Comparison of ENCODE assay signal across 9 cellular contexts in the genomic region with DNA sequence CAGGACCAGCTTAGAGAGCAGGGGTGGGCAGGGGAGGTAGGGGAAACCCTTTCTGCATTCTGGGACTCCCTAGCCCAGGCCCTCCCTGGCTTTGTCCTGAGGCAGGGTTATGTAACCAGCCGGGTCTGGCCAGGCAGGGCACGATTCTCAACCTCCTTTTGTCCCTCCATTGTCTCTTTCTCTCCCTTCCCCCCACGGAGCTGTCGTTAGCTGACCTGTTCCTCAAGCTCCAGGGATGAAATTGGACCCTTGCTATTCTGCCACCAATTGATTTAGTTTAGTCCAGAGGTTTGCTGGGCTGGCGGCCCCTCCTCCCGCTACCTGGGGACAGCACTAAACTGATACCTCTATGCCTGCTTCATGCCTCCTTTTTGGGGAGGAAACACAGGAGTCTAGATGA. TPM values are rescaled to one million over a fixed set of nuclear protein-coding genes. Genes with fewer than 3 reads are reported as not detected.
DNase-seq lines count a peak whose midpoint lies in the region; ATAC-seq and TF ChIP-seq lines count a peak whose summit lies in the region.
"Had no signal": no experiment of that assay in that cellular context is flagged by ENCODE, and none has a peak within 500 bp of the region (broad histone marks: within the 10 kb centered on the region; RNA-seq: fewer than 3 reads in every experiment).

No MANE protein-coding gene starts in this region.

- H3K9ac ChIP-seq in BLaER1 = no peak overlapping the region

- H3K27me3 Mint-ChIP-seq in WTC11 (ENCODE audit: low read depth) = no peaks in the 10 kb centered on the region

- H3K27ac ChIP-seq in BLaER1 = no peak overlapping the region
- peak overlapping the region; percentile 72 to 79 for H3K27ac ChIP-seq in right atrium auricular region

- H3K4me3 ChIP-seq in BLaER1 = no peak overlapping the region
- no peak overlapping the region for H3K4me3 ChIP-seq in right atrium auricular region

- H3K27ac Mint-ChIP-seq in WTC11 = peak overlapping the region; percentile 92

- H3K36me3 ChIP-seq in BLaER1 = peaks cover 45% of the 10 kb centered on the region
- no peaks in the 10 kb centered on the region for H3K36me3 ChIP-seq in right atrium auricular region

- TF ChIP-seq CTCF in WTC11 (IDR thresholded peaks at IDR 0.05) (no peak), right atrium auricular region (IDR thresholded peaks at IDR 0.05) (no peak)

- CTCF ChIA-PET in WTC11 (lab: Charles Lee) = interaction anchor here (0.8 to 3.2 kb wide), 13 partner anchors 9 to 154 kb away, joined by 3 to 24 read pairs (median 6); no protein-coding TSS in a partner anchor

- H3K4me1 Mint-ChIP-seq in WTC11 = peaks cover 60% of the 10 kb centered on the region

- no peaks in the 10 kb centered on the region for H3K9me3 ChIP-seq in BLaER1
- no peaks in the 10 kb centered on the region for H3K9me3 ChIP-seq in right atrium auricular region

- no peaks in the 10 kb centered on the region; the same call in 1 of the 2 replicates for H3K36me3 Mint-ChIP-seq in WTC11

- peak overlapping the region; percentile 40; the same call in 1 of the 2 replicates for H3K4me3 Mint-ChIP-seq in WTC11

- peak overlapping the region; percentile 50 for H3K4me2 ChIP-seq in BLaER1

- no peaks in the 10 kb centered on the region for H3K9me3 Mint-ChIP-seq in WTC11

- peak; percentile 84 for ATAC-seq in WTC11
- no peak for ATAC-seq in HG02981 (IDR thresholded peaks at IDR 0.05; ENCODE audit: unreplicated experiment)
- no peak for ATAC-seq in GM21529 (IDR thresholded peaks at IDR 0.05; ENCODE audit: unreplicated experiment)

- H3K4me1 ChIP-seq in BLaER1 (peaks cover 49% of the 10 kb centered on the region), right atrium auricular region (peaks cover 0 to 76% of the 10 kb centered on the region in 2 donors)

- no peaks in the 10 kb centered on the region for H3K27me3 ChIP-seq in BLaER1
- H3K27me3 ChIP-seq in right atrium auricular region = no peaks in the 10 kb centered on the region

- peak; percentile 58 for DNase-seq in WTC11 (ENCODE audit: low spot score)
- DNase-seq in right atrium auricular region (ENCODE audit: low spot score) = no peak
- peak; percentile 74 for DNase-seq in pons (ENCODE audit: low spot score)
- no peak for DNase-seq in CD1c-positive myeloid dendritic cell (ENCODE audit: extremely low spot score)
- DNase-seq in activated naive CD4-positive, alpha-beta T cell treated with Interleukin-2 at 50 U/mL for 16 hours = no peak
- DNase-seq: activated CD4-positive, CD25-positive, alpha-beta regulatory T cell had no signal

- peaks cover 95% of the 10 kb centered on the region for H4K20me1 ChIP-seq in BLaER1

- POLR2A ChIA-PET in WTC11 (lab: Charles Lee) = interaction anchor here (0.8 to 2.0 kb wide), 6 partner anchors 9 to 35 kb away, joined by 3 to 5 read pairs (median 3); no protein-coding TSS in a partner anchor

TF ChIP-seq in WTC11, 78 proteins besides CTCF, POLR2A, EP300 and RAD21 (continues in another document):
- no peak for TF ChIP-seq TCF7 (CRISPR knock-in tag; IDR thresholded peaks at IDR 0.05; ENCODE audit: low read depth)
- TF ChIP-seq NR2C2 (CRISPR knock-in tag; IDR thresholded peaks at IDR 0.05) = no peak
- no peak for TF ChIP-seq ATF1 (CRISPR knock-in tag; IDR thresholded peaks at IDR 0.05)
- no peak for TF ChIP-seq CREM (CRISPR knock-in tag; IDR thresholded peaks at IDR 0.05)
- no peak for TF ChIP-seq NR1H2 (CRISPR knock-in tag; IDR thresholded peaks at IDR 0.05)
- peak; percentile 26; the same call in 1 of the 2 replicates for TF ChIP-seq SP1 (CRISPR knock-in tag; conservative IDR thresholded peaks at IDR 0.05)
- TF ChIP-seq TEAD4 (CRISPR knock-in tag; IDR thresholded peaks at IDR 0.05) = no peak
- TF ChIP-seq NFE2L1 (CRISPR knock-in tag; IDR thresholded peaks at IDR 0.05) = no peak
- no peak for TF ChIP-seq FOXK1 (CRISPR knock-in tag; IDR thresholded peaks at IDR 0.05)
- 0 out of 2 replicates have a peak, but pooled peaks have one; percentile 15 for TF ChIP-seq ETV6 (CRISPR knock-in tag; IDR thresholded peaks at IDR 0.05)
- no peak for TF ChIP-seq ELF4 (CRISPR knock-in tag; IDR thresholded peaks at IDR 0.05; ENCODE audit: low read depth)
- TF ChIP-seq ZNF121 (CRISPR knock-in tag; IDR thresholded peaks at IDR 0.05) = peak; percentile 27; the same call in 1 of the 2 replicates
- TF ChIP-seq FOXP1 (CRISPR knock-in tag; IDR thresholded peaks at IDR 0.05; ENCODE audit: borderline replicate concordance) = no peak
- TF ChIP-seq, protein P1, sequence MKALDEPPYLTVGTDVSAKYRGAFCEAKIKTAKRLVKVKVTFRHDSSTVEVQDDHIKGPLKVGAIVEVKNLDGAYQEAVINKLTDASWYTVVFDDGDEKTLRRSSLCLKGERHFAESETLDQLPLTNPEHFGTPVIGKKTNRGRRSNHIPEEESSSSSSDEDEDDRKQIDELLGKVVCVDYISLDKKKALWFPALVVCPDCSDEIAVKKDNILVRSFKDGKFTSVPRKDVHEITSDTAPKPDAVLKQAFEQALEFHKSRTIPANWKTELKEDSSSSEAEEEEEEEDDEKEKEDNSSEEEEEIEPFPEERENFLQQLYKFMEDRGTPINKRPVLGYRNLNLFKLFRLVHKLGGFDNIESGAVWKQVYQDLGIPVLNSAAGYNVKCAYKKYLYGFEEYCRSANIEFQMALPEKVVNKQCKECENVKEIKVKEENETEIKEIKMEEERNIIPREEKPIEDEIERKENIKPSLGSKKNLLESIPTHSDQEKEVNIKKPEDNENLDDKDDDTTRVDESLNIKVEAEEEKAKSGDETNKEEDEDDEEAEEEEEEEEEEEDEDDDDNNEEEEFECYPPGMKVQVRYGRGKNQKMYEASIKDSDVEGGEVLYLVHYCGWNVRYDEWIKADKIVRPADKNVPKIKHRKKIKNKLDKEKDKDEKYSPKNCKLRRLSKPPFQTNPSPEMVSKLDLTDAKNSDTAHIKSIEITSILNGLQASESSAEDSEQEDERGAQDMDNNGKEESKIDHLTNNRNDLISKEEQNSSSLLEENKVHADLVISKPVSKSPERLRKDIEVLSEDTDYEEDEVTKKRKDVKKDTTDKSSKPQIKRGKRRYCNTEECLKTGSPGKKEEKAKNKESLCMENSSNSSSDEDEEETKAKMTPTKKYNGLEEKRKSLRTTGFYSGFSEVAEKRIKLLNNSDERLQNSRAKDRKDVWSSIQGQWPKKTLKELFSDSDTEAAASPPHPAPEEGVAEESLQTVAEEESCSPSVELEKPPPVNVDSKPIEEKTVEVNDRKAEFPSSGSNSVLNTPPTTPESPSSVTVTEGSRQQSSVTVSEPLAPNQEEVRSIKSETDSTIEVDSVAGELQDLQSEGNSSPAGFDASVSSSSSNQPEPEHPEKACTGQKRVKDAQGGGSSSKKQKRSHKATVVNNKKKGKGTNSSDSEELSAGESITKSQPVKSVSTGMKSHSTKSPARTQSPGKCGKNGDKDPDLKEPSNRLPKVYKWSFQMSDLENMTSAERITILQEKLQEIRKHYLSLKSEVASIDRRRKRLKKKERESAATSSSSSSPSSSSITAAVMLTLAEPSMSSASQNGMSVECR (CRISPR knock-in tag; IDR thresholded peaks at IDR 0.05; ENCODE audit: borderline replicate concordance) = no peak
- TF ChIP-seq, protein P2, sequence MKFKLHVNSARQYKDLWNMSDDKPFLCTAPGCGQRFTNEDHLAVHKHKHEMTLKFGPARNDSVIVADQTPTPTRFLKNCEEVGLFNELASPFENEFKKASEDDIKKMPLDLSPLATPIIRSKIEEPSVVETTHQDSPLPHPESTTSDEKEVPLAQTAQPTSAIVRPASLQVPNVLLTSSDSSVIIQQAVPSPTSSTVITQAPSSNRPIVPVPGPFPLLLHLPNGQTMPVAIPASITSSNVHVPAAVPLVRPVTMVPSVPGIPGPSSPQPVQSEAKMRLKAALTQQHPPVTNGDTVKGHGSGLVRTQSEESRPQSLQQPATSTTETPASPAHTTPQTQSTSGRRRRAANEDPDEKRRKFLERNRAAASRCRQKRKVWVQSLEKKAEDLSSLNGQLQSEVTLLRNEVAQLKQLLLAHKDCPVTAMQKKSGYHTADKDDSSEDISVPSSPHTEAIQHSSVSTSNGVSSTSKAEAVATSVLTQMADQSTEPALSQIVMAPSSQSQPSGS (CRISPR knock-in tag; IDR thresholded peaks at IDR 0.05; ENCODE audit: borderline replicate concordance, low read depth) = no peak
- TF ChIP-seq, protein P3, sequence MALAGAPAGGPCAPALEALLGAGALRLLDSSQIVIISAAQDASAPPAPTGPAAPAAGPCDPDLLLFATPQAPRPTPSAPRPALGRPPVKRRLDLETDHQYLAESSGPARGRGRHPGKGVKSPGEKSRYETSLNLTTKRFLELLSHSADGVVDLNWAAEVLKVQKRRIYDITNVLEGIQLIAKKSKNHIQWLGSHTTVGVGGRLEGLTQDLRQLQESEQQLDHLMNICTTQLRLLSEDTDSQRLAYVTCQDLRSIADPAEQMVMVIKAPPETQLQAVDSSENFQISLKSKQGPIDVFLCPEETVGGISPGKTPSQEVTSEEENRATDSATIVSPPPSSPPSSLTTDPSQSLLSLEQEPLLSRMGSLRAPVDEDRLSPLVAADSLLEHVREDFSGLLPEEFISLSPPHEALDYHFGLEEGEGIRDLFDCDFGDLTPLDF (CRISPR knock-in tag; IDR thresholded peaks at IDR 0.05) = no peak
- TF ChIP-seq SMAD3 (CRISPR knock-in tag; IDR thresholded peaks at IDR 0.05; ENCODE audit: borderline replicate concordance) = no peak
- TF ChIP-seq, protein P4, sequence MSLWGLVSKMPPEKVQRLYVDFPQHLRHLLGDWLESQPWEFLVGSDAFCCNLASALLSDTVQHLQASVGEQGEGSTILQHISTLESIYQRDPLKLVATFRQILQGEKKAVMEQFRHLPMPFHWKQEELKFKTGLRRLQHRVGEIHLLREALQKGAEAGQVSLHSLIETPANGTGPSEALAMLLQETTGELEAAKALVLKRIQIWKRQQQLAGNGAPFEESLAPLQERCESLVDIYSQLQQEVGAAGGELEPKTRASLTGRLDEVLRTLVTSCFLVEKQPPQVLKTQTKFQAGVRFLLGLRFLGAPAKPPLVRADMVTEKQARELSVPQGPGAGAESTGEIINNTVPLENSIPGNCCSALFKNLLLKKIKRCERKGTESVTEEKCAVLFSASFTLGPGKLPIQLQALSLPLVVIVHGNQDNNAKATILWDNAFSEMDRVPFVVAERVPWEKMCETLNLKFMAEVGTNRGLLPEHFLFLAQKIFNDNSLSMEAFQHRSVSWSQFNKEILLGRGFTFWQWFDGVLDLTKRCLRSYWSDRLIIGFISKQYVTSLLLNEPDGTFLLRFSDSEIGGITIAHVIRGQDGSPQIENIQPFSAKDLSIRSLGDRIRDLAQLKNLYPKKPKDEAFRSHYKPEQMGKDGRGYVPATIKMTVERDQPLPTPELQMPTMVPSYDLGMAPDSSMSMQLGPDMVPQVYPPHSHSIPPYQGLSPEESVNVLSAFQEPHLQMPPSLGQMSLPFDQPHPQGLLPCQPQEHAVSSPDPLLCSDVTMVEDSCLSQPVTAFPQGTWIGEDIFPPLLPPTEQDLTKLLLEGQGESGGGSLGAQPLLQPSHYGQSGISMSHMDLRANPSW (CRISPR knock-in tag; conservative IDR thresholded peaks at IDR 0.05; ENCODE audit: low read depth) = no peak
- TF ChIP-seq GABPB1 (CRISPR knock-in tag; IDR thresholded peaks at IDR 0.05) = no peak

RNA-seq across cellular contexts. Expression of a gene that starts 9.4 kb away (rescaled TPM):
- total RNA-seq in WTC11 (2021) (58.1 to 69.9 TPM (median 61.5 TPM) in 3 replicates), right atrium auricular region (10 to 100 TPM; 81.4 to 91.8 TPM)

RNA-seq across cellular contexts. Expression of a gene that starts 49.0 kb away (rescaled TPM):
- total RNA-seq in WTC11 (2021) (2,564 to 2,814 TPM (median 2,812 TPM) in 3 replicates), right atrium auricular region (1,000 to 10,000 TPM; 1,334 to 2,461 TPM)

Comparison
In these comparisons a context has a peak if more than half of its experiments do, and no peak if none do; other contexts are left out.
1. DNase-seq: peak in WTC11 (single experiment) and pons (single experiment); none in right atrium auricular region (single experiment), CD1c-positive myeloid dendritic cell (single experiment) and activated naive CD4-positive, alpha-beta T cell treated with Interleukin-2 at 50 U/mL for 16 hours (single experiment).